In genomic region chr6:17635568-17635967, GRCh38 we compare ENCODE assay signal across 1 cellular context.
A peak's percentile ranks its signal among the peaks of the same experiment; 100 is the strongest.
TF ChIP-seq lines count a peak whose summit lies in the region.

No MANE protein-coding gene starts in this region.

TF ChIP-seq in endothelial cell of umbilical vein, 7 proteins besides CTCF, POLR2A, EP300 and RAD21:
- TF ChIP-seq MYC (IDR thresholded peaks at IDR 0.05; ENCODE audit: low read depth, low read length), result no peak
- peak; percentile 36 for TF ChIP-seq JUN (IDR thresholded peaks at IDR 0.05; ENCODE audit: borderline replicate concordance, insufficient read depth, insufficient read length, low read depth)
